23 cellular contexts compared by ENCODE assay signal in genomic region chr1:221031015-221031889, GRCh38.
"Had no signal": no experiment of that assay in that cellular context is flagged by ENCODE, and none has a peak within 500 bp of the region (broad histone marks: within the 10 kb centered on the region; RNA-seq: fewer than 3 reads in every experiment).

No MANE protein-coding gene starts in this region.

- DNase-seq: activated CD4-positive, alpha-beta T cell treated with anti-CD3 and anti-CD28 coated beads, Interleukin-2, amount 10 ng/mL, durations not matched to agents 7 days and 5 days; activated CD8-positive, alpha-beta T cell treated with anti-CD3 and anti-CD28 coated beads, Interleukin-2, amount 10 ng/mL, durations not matched to agents 7 days and 5 days; activated naive CD4-positive, alpha-beta T cell treated with Interleukin-2 at 50 U/mL for 16 hours; activated naive CD8-positive, alpha-beta T cell treated with anti-CD3 and anti-CD28 coated beads, Interleukin-2, amount 10 ng/mL, durations not matched to agents 7 days and 5 days; activated T-cell treated with anti-CD3 and anti-CD28 coated beads, Interleukin-2, amount 50 U/mL, for 24 hours; body of pancreas; caudate nucleus; endodermal cell; glutamatergic neuron; hypothalamus; islet precursor cell; left colon; lower lobe of right lung; nephron progenitor cell; occipital lobe; small intestine; stimulated activated CD4-positive, alpha-beta T cell treated with anti-CD3 and anti-CD28 coated beads, Interleukin-4, amount 100 ng/mL, for 1 hour; stomach; T-cell; testis; upper lobe of left lung had no signal

- H3K27ac ChIP-seq: body of pancreas, lower lobe of right lung, right atrium auricular region, stomach, testis, upper lobe of left lung had no signal

- FAIRE-seq: small intestine had no signal

- H3K27me3 ChIP-seq: body of pancreas, right atrium auricular region, stomach, testis, upper lobe of left lung had no signal

- H3K36me3 ChIP-seq: lower lobe of right lung, right atrium auricular region, stomach, upper lobe of left lung had no signal

- H3K4me1 ChIP-seq: body of pancreas, testis had no signal

- H3K9me3 ChIP-seq: body of pancreas, lower lobe of right lung, right atrium auricular region, stomach, testis, upper lobe of left lung had no signal

- H3K4me3 ChIP-seq: body of pancreas, lower lobe of right lung, right atrium auricular region, stomach, testis, upper lobe of left lung had no signal

- ATAC-seq: activated CD4-positive, CD25-positive, alpha-beta regulatory T cell treated with anti-CD3 and anti-CD28 coated beads, Interleukin-2, amount 50 U/mL, for 24 hours; activated CD8-positive, alpha-beta T cell treated with anti-CD3 and anti-CD28 coated beads, Interleukin-2, amount 10 ng/mL, durations not matched to agents 7 days and 5 days; body of pancreas; left colon; lower lobe of right lung; T-cell had no signal
